Comparison of ENCODE assay signal across 21 cellular contexts in the genomic region with DNA sequence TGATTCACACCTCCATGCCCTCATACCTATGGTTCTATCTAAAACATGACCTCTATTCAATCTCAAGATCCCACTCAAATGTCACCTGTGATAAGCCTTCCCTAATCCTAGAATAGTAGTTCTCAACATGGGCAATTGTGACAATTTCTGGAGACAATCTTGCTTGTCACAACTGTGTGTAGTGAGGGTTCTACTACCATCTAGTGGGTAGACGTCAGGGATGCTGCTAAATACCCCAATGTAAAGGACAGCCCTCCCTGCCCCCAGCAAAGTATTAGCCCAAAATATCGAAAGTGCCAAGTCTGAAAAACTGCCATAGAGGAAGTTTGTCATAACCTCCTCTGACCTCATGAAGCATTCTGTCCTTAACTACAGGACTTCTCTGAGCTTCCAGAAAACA.
"Had no signal": no experiment of that assay in that cellular context is flagged by ENCODE, and none has a peak within 500 bp of the region (broad histone marks: within the 10 kb centered on the region; RNA-seq: fewer than 3 reads in every experiment).

No MANE protein-coding gene starts in this region.

- H3K27ac Mint-ChIP-seq: activated naive CD4-positive, alpha-beta T cell treated with anti-CD3 and anti-CD28 coated beads, Interleukin-2, amount 10 ng/mL, durations not matched to agents 7 days and 5 days; activated naive CD8-positive, alpha-beta T cell treated with anti-CD3 and anti-CD28 coated beads, Interleukin-2, amount 50 U/mL, for 24 hours; nephron progenitor cell; stimulated activated naive CD8-positive, alpha-beta T cell treated with anti-CD3 and anti-CD28 coated beads, Interleukin-15, Interleukin-2, amounts not matched to agents 100 ng/mL and 50 ng/mL, for 24 hours had no signal

- H3K27ac ChIP-seq: coronary artery, esophagus squamous epithelium, gastrocnemius medialis, pancreas, psoas muscle, right atrium auricular region, thyroid gland, upper lobe of right lung had no signal

- H3K9me3 Mint-ChIP-seq: activated naive CD4-positive, alpha-beta T cell treated with anti-CD3 and anti-CD28 coated beads, Interleukin-2, amount 10 ng/mL, durations not matched to agents 7 days and 5 days; activated naive CD8-positive, alpha-beta T cell treated with anti-CD3 and anti-CD28 coated beads, Interleukin-2, amount 50 U/mL, for 24 hours; nephron progenitor cell; stimulated activated naive CD8-positive, alpha-beta T cell treated with anti-CD3 and anti-CD28 coated beads, Interleukin-15, Interleukin-2, amounts not matched to agents 100 ng/mL and 50 ng/mL, for 24 hours had no signal

- H3K4me3 ChIP-seq: coronary artery, esophagus squamous epithelium, gastrocnemius medialis, pancreas, psoas muscle, right atrium auricular region, spleen, thyroid gland, upper lobe of right lung had no signal

- H3K27me3 Mint-ChIP-seq: activated naive CD4-positive, alpha-beta T cell treated with anti-CD3 and anti-CD28 coated beads, Interleukin-2, amount 10 ng/mL, durations not matched to agents 7 days and 5 days; activated naive CD8-positive, alpha-beta T cell treated with anti-CD3 and anti-CD28 coated beads, Interleukin-2, amount 50 U/mL, for 24 hours; stimulated activated naive CD8-positive, alpha-beta T cell treated with anti-CD3 and anti-CD28 coated beads, Interleukin-15, Interleukin-2, amounts not matched to agents 100 ng/mL and 50 ng/mL, for 24 hours had no signal

- H3K4me3 Mint-ChIP-seq: activated naive CD4-positive, alpha-beta T cell treated with anti-CD3 and anti-CD28 coated beads, Interleukin-2, amount 10 ng/mL, durations not matched to agents 7 days and 5 days; activated naive CD8-positive, alpha-beta T cell treated with anti-CD3 and anti-CD28 coated beads, Interleukin-2, amount 50 U/mL, for 24 hours; nephron progenitor cell; stimulated activated naive CD8-positive, alpha-beta T cell treated with anti-CD3 and anti-CD28 coated beads, Interleukin-15, Interleukin-2, amounts not matched to agents 100 ng/mL and 50 ng/mL, for 24 hours had no signal

- DNase-seq: activated CD4-positive, alpha-beta T cell treated with anti-CD3 and anti-CD28 coated beads, Interleukin-2, amount 50 U/mL, for 4 hours; activated effector memory CD4-positive, alpha-beta T cell treated with anti-CD3 and anti-CD28 coated beads, Interleukin-2, amount 50 U/mL, for 16 hours; activated naive CD4-positive, alpha-beta T cell treated with anti-CD3 and anti-CD28 coated beads, Interleukin-2, amount 10 ng/mL, durations not matched to agents 7 days and 5 days; activated naive CD8-positive, alpha-beta T cell treated with anti-CD3 and anti-CD28 coated beads, Interleukin-2, amount 50 U/mL, for 24 hours; cerebellar nuclear complex; esophagus squamous epithelium; gastrocnemius medialis; hypothalamus; left ventricle myocardium superior; mammary epithelial cell; nephron progenitor cell; pancreas; psoas muscle; spleen; stimulated activated CD4-positive, alpha-beta T cell treated with anti-CD3 and anti-CD28 coated beads, Interleukin-4, amount 100 ng/mL, for 1 hour; substantia nigra; thyroid gland; upper lobe of right lung had no signal

- H3K4me1 Mint-ChIP-seq: activated naive CD4-positive, alpha-beta T cell treated with anti-CD3 and anti-CD28 coated beads, Interleukin-2, amount 10 ng/mL, durations not matched to agents 7 days and 5 days; nephron progenitor cell had no signal

- H3K9me3 ChIP-seq: esophagus squamous epithelium, gastrocnemius medialis, pancreas, psoas muscle, right atrium auricular region, spleen, thyroid gland, upper lobe of right lung had no signal

- H3K36me3 ChIP-seq: esophagus squamous epithelium, gastrocnemius medialis, pancreas, right atrium auricular region, thyroid gland, upper lobe of right lung had no signal

- H3K4me1 ChIP-seq: pancreas, thyroid gland, upper lobe of right lung had no signal

- ATAC-seq: activated naive CD8-positive, alpha-beta T cell treated with anti-CD3 and anti-CD28 coated beads, Interleukin-2, amount 50 U/mL, for 24 hours; gastrocnemius medialis; pancreas; upper lobe of right lung had no signal

- H3K27me3 ChIP-seq: esophagus squamous epithelium, gastrocnemius medialis, pancreas, right atrium auricular region, spleen, thyroid gland, upper lobe of right lung had no signal
